In genomic region chr20:50931306-50932015, GRCh38 we compare ENCODE assay signal across 1 cellular context.
TF ChIP-seq lines count a peak whose summit lies in the region.

ADNP (minus strand) TSS chr20:50931437; CDS start chr20:50903996, 27,441 bp downstream.

TF ChIP-seq in HEK293, 187 proteins besides CTCF, POLR2A, EP300 and RAD21 (continued from another document and continues in another):
- peak; percentile 95 for TF ChIP-seq PRDM10 (tag by site-specific recombination; IDR thresholded peaks at IDR 0.05)
- TF ChIP-seq ZBTB8A (tag by site-specific recombination; IDR thresholded peaks at IDR 0.05): peak; percentile 68
- TF ChIP-seq ZNF747 (tag by site-specific recombination; IDR thresholded peaks at IDR 0.05): no peak
- TF ChIP-seq ZNF629 (tag by site-specific recombination; IDR thresholded peaks at IDR 0.05): peak; percentile 68
- no peak for TF ChIP-seq GLI4 (tag by site-specific recombination; IDR thresholded peaks at IDR 0.05)
- TF ChIP-seq ZNF529 (tag by site-specific recombination; IDR thresholded peaks at IDR 0.05; ENCODE audit: insufficient replicate concordance): no peak
- TF ChIP-seq ZNF658 (tag by site-specific recombination; IDR thresholded peaks at IDR 0.05): no peak
- peak; percentile 64; the same call in 1 of the 2 replicates for TF ChIP-seq ZEB2 (tag by site-specific recombination; IDR thresholded peaks at IDR 0.05)
- TF ChIP-seq ZNF341 (tag by site-specific recombination; IDR thresholded peaks at IDR 0.05; ENCODE audit: low read depth): peak; percentile 96
- TF ChIP-seq ZNF404 (tag by site-specific recombination; IDR thresholded peaks at IDR 0.05): no peak
- no peak for TF ChIP-seq ZNF140 (tag by site-specific recombination; IDR thresholded peaks at IDR 0.05)
- 0 out of 2 replicates have a peak, but pooled peaks have one; percentile 39 for TF ChIP-seq ZNF76 (tag by site-specific recombination; IDR thresholded peaks at IDR 0.05; ENCODE audit: borderline replicate concordance, low read depth)
- peak; percentile 69; the same call in 1 of the 2 replicates for TF ChIP-seq ZXDB (tag by site-specific recombination; IDR thresholded peaks at IDR 0.05)
- no peak for TF ChIP-seq ZNF37A (tag by site-specific recombination; IDR thresholded peaks at IDR 0.05)
- TF ChIP-seq ZNF132 (tag by site-specific recombination; IDR thresholded peaks at IDR 0.05; ENCODE audit: borderline replicate concordance): no peak
- TF ChIP-seq ZNF544 (tag by site-specific recombination; IDR thresholded peaks at IDR 0.05): no peak
- TF ChIP-seq ZFP69B (tag by site-specific recombination; IDR thresholded peaks at IDR 0.05): no peak; the same call in 1 of the 2 replicates
- TF ChIP-seq ZNF704 (tag by site-specific recombination; IDR thresholded peaks at IDR 0.05): no peak
- no peak for TF ChIP-seq ELK4 (IDR thresholded peaks at IDR 0.05; ENCODE audit: borderline replicate concordance, low read depth, low read length)
- no peak for TF ChIP-seq ZNF514 (tag by site-specific recombination; IDR thresholded peaks at IDR 0.05)
- peak; percentile 67; the same call in 1 of the 2 replicates for TF ChIP-seq YY2 (tag by site-specific recombination; IDR thresholded peaks at IDR 0.05)
- TF ChIP-seq ZNF707 (tag by site-specific recombination; IDR thresholded peaks at IDR 0.05): no peak
- no peak for TF ChIP-seq ZNF292 (tag by site-specific recombination; IDR thresholded peaks at IDR 0.05; ENCODE audit: borderline replicate concordance, low read depth)
- TF ChIP-seq ZFHX2 (tag by site-specific recombination; conservative IDR thresholded peaks at IDR 0.05): no peak
- no peak for TF ChIP-seq ZNF645 (tag by site-specific recombination; IDR thresholded peaks at IDR 0.05)
- no peak for TF ChIP-seq GLI2 (tag by site-specific recombination; IDR thresholded peaks at IDR 0.05; ENCODE audit: borderline replicate concordance, low read depth)
- no peak for TF ChIP-seq ZNF362 (tag by site-specific recombination; IDR thresholded peaks at IDR 0.05)
- TF ChIP-seq ZBTB44 (tag by site-specific recombination; IDR thresholded peaks at IDR 0.05): peak; percentile 38; the same call in 1 of the 2 replicates
- no peak for TF ChIP-seq ZNF18 (tag by site-specific recombination; IDR thresholded peaks at IDR 0.05)
- TF ChIP-seq YY1 (tag by site-specific recombination; IDR thresholded peaks at IDR 0.05): peak; percentile 85
- TF ChIP-seq ZNF248 (tag by site-specific recombination; IDR thresholded peaks at IDR 0.05): no peak
- TF ChIP-seq ZNF585B (tag by site-specific recombination; IDR thresholded peaks at IDR 0.05): no peak
- no peak for TF ChIP-seq ZNF555 (tag by site-specific recombination; conservative IDR thresholded peaks at IDR 0.05)
- TF ChIP-seq MYNN (tag by site-specific recombination; IDR thresholded peaks at IDR 0.05; ENCODE audit: borderline replicate concordance): no peak
- TF ChIP-seq KLF16 (tag by site-specific recombination; IDR thresholded peaks at IDR 0.05): no peak
- no peak for TF ChIP-seq ZNF26 (tag by site-specific recombination; IDR thresholded peaks at IDR 0.05)
- TF ChIP-seq ZNF169 (tag by site-specific recombination; IDR thresholded peaks at IDR 0.05): no peak
- TF ChIP-seq OVOL3 (tag by site-specific recombination; IDR thresholded peaks at IDR 0.05): no peak
- TF ChIP-seq ZNF114 (tag by site-specific recombination; IDR thresholded peaks at IDR 0.05): no peak
- TF ChIP-seq KLF8 (tag by site-specific recombination; IDR thresholded peaks at IDR 0.05): no peak
- peak; percentile 46; the same call in 1 of the 2 replicates for TF ChIP-seq GLIS1 (tag by site-specific recombination; IDR thresholded peaks at IDR 0.05)
- TF ChIP-seq ZNF560 (tag by site-specific recombination; IDR thresholded peaks at IDR 0.05; ENCODE audit: borderline replicate concordance): no peak
- no peak for TF ChIP-seq ZNF423 (tag by site-specific recombination; IDR thresholded peaks at IDR 0.05)
- no peak for TF ChIP-seq ZNF112 (tag by site-specific recombination; IDR thresholded peaks at IDR 0.05)
- TF ChIP-seq TRIM28 (IDR thresholded peaks at IDR 0.05; ENCODE audit: borderline replicate concordance, low read length): no peak
- no peak for TF ChIP-seq ZNF433 (tag by site-specific recombination; IDR thresholded peaks at IDR 0.05; ENCODE audit: low read depth)
- no peak for TF ChIP-seq ZNF19 (tag by site-specific recombination; IDR thresholded peaks at IDR 0.05; ENCODE audit: low read depth)
- no peak for TF ChIP-seq ZSCAN4 (tag by site-specific recombination; IDR thresholded peaks at IDR 0.05)
- TF ChIP-seq ZNF558 (tag by site-specific recombination; IDR thresholded peaks at IDR 0.05): no peak
- TF ChIP-seq ZNF654 (tag by site-specific recombination; IDR thresholded peaks at IDR 0.05; ENCODE audit: low read depth): no peak
- TF ChIP-seq ZNF48 (tag by site-specific recombination; IDR thresholded peaks at IDR 0.05): no peak
- peak; percentile 99 for TF ChIP-seq ZBTB10 (tag by site-specific recombination; IDR thresholded peaks at IDR 0.05)
